9 cellular contexts compared by ENCODE assay signal in genomic region chr12:698222-698621, GRCh38. TPM values are rescaled to one million over a fixed set of nuclear protein-coding genes. Genes with fewer than 3 reads are reported as not detected.
DNase-seq lines count a peak whose midpoint lies in the region; ATAC-seq, FAIRE-seq and TF ChIP-seq lines count a peak whose summit lies in the region.
"Not testable (repeated sequence)": the region's sequence is repeated elsewhere in the genome, so short reads cannot be mapped to it uniquely, and the experiment has no call there.
"Had no signal": no experiment of that assay in that cellular context is flagged by ENCODE, and none has a peak within 500 bp of the region (broad histone marks: within the 10 kb centered on the region; RNA-seq: fewer than 3 reads in every experiment).

No MANE protein-coding gene starts in this region.

- H3K9me1 ChIP-seq in K562 (ENCODE audit: control insufficient read depth, insufficient read depth, low read length): not testable (repeated sequence)

- not testable (repeated sequence) for H3K4me3 Mint-ChIP-seq in T-cell; activated naive CD4-positive, alpha-beta T cell treated with anti-CD3 and anti-CD28 coated beads, Interleukin-2, amount 50 U/mL, for 24 hours

- H3K36me3 Mint-ChIP-seq in T-cell; activated naive CD4-positive, alpha-beta T cell treated with anti-CD3 and anti-CD28 coated beads, Interleukin-2, amount 50 U/mL, for 24 hours: not testable (repeated sequence)

- H3K36me3 ChIP-seq in HCT116 (ENCODE audit: control insufficient read depth in 1 of 2, insufficient read depth in 2 of 2, low read length in 2 of 2); K562 (ENCODE audit: control insufficient read depth, insufficient read depth, low read length); HepG2 (replicated peaks in 1 of 2; ENCODE audit: control insufficient read depth in 1 of 2, insufficient read depth in 2 of 2, low read length in 2 of 2); neutrophil: not testable (repeated sequence)

- intact Hi-C loops in HCT116 (cut with micrococcal nuclease); K562 (cut with micrococcal nuclease); HepG2 (cut with micrococcal nuclease; ENCODE audit: unreplicated experiment): not testable (repeated sequence)

- not testable (repeated sequence) for FAIRE-seq in K562 (lab: Jason Lieb, UNC); HepG2 (lab: Jason Lieb, UNC)

- not testable (repeated sequence) for BruUV-seq in HCT116 (replicated peaks; lab: Mats Ljungman, UMichigan); K562 (replicated peaks; lab: Mats Ljungman, UMichigan); HepG2 (replicated peaks; lab: Mats Ljungman, UMichigan)

- H3K4me3 ChIP-seq in HCT116 (replicated peaks in 1 of 2; ENCODE audit: low read depth in 1 of 2, low read length in 2 of 2); K562; HepG2 (replicated peaks in 1 of 3; ENCODE audit: insufficient read depth in 1 of 3, low read depth in 2 of 3, low read length in 3 of 3): not testable (repeated sequence)
- peak overlapping the region in 1 of 2 experiments; percentile 46 for H3K4me3 ChIP-seq in neutrophil (ENCODE audit: low read depth in 1 of 2, low read length in 1 of 2)

- H3K9me3 Mint-ChIP-seq in T-cell; activated naive CD4-positive, alpha-beta T cell treated with anti-CD3 and anti-CD28 coated beads, Interleukin-2, amount 50 U/mL, for 24 hours: not testable (repeated sequence)

- H3K9me3 ChIP-seq in HCT116 (ENCODE audit: control insufficient read depth in 1 of 2, insufficient read depth in 1 of 2, low read depth in 1 of 2, low read length in 2 of 2) (peaks cover 5 to 11% of the 10 kb centered on the region in 2 experiments; a peak in 1 of 4 replicates), HepG2 (ENCODE audit: low read length) (peaks cover 11% of the 10 kb centered on the region)
- not testable (repeated sequence) for H3K9me3 ChIP-seq in K562 (replicated peaks; ENCODE audit: control insufficient read depth, insufficient read depth, low read depth, low read length); neutrophil

- not testable (repeated sequence) for TF ChIP-seq CTCF in HCT116 (IDR thresholded peaks at IDR 0.05 in 2 of 3, conservative IDR thresholded peaks at IDR 0.05 in 1 of 3; ENCODE audit: borderline replicate concordance in 1 of 3, insufficient read depth in 1 of 3, low read depth in 2 of 3, low read length in 2 of 3); K562 (IDR thresholded peaks at IDR 0.05 in 2 of 3, conservative IDR thresholded peaks at IDR 0.05 in 1 of 3; ENCODE audit: insufficient read depth in 2 of 3, low read depth in 1 of 3, low read length in 3 of 3); HepG2 (CRISPR knock-in tag; IDR thresholded peaks at IDR 0.05); neutrophil (IDR thresholded peaks at IDR 0.05)

- POLR2A ChIA-PET in HCT116 (lab: Charles Lee); T-cell (lab: Charles Lee); K562 (lab: Yijun Ruan, JAX); HepG2 (lab: Yijun Ruan, JAX): not testable (repeated sequence)

- not testable (repeated sequence) for H3K27ac ChIP-seq in HCT116 (ENCODE audit: low read depth, low read length); K562 (ENCODE audit: extremely low read depth, low read depth, low read length); HepG2 (ENCODE audit: extremely low read length, insufficient read depth, low read length)
- peak overlapping the region; percentile 96 for H3K27ac ChIP-seq in neutrophil

- H3K27me3 Mint-ChIP-seq in T-cell; activated naive CD4-positive, alpha-beta T cell treated with anti-CD3 and anti-CD28 coated beads, Interleukin-2, amount 50 U/mL, for 24 hours: not testable (repeated sequence)

- TF ChIP-seq EP300 in K562 (IDR thresholded peaks at IDR 0.05; ENCODE audit: low read length); HepG2 (IDR thresholded peaks at IDR 0.05; ENCODE audit: low read depth in 2 of 2, low read length in 2 of 2); HepG2 (CRISPR knock-in tag; IDR thresholded peaks at IDR 0.05; ENCODE audit: borderline replicate concordance): not testable (repeated sequence)

- not testable (repeated sequence) for H3K9ac ChIP-seq in HCT116 (ENCODE audit: low read length); K562 (ENCODE audit: insufficient read depth in 1 of 2, low read depth in 2 of 2, low read length in 2 of 2); HepG2 (ENCODE audit: insufficient read depth, low read depth, low read length)

- in situ Hi-C loops in K562 (cut with MboI); HepG2 (cut with HindIII; ENCODE audit: extremely low pct_ligation_motif_present, low pct_unique_long_range_greater_than_20kb): not testable (repeated sequence)

- RAD21 ChIA-PET in HCT116 (lab: Charles Lee; ENCODE audit: low non-redundant PET in 1 of 2, low total read pairs in 2 of 2, uncharacterized antibody in 2 of 2, unreplicated experiment in 2 of 2): not testable (repeated sequence)

- WGBS in K562 (ENCODE audit: insufficient coverage, low coverage, missing lambda C conversion rate): 33% methylated on average over 4 of the region's 4 CpGs
- 64% methylated on average over 4 of the region's 4 CpGs for WGBS in HepG2 (ENCODE audit: low lambda C conversion rate)

- TF ChIP-seq POLR2A in HCT116 (IDR thresholded peaks at IDR 0.05; ENCODE audit: borderline replicate concordance, extremely low read depth, insufficient read depth, insufficient read length); K562 (conservative IDR thresholded peaks at IDR 0.05); HepG2 (IDR thresholded peaks at IDR 0.05; ENCODE audit: insufficient read depth in 1 of 2, low read depth in 2 of 2, low read length in 2 of 2): not testable (repeated sequence)

- H3K9me2 ChIP-seq in HCT116 (ENCODE audit: insufficient read depth): not testable (repeated sequence)

- peaks cover 27 to 39% (median 31%) of the 10 kb centered on the region in 3 donors for H3K4me1 Mint-ChIP-seq in T-cell
- H3K4me1 Mint-ChIP-seq in activated naive CD4-positive, alpha-beta T cell treated with anti-CD3 and anti-CD28 coated beads, Interleukin-2, amount 50 U/mL, for 24 hours: peaks cover 55% of the 10 kb centered on the region

- not testable (repeated sequence) for DNase-seq in HCT116 (ENCODE audit: low read depth, low spot score); T-cell; K562 (ENCODE audit: extremely low read depth in 1 of 4, low spot score in 3 of 4); HepG2 (ENCODE audit: low spot score)

- H4K20me1 ChIP-seq in HCT116 (ENCODE audit: insufficient read depth); K562 (replicated peaks; ENCODE audit: control insufficient read depth, insufficient read depth, low read length); HepG2 (ENCODE audit: insufficient read depth, low read length): not testable (repeated sequence)

- H3K4me2 ChIP-seq in HCT116 (ENCODE audit: low read length); K562 (ENCODE audit: insufficient read depth, low read length); HepG2 (ENCODE audit: low read depth, low read length): not testable (repeated sequence)

- H3K27ac Mint-ChIP-seq in T-cell: peak overlapping the region; percentile 57 to 90
- peak overlapping the region; percentile 41 for H3K27ac Mint-ChIP-seq in activated naive CD4-positive, alpha-beta T cell treated with anti-CD3 and anti-CD28 coated beads, Interleukin-2, amount 50 U/mL, for 24 hours

- not testable (repeated sequence) for H2AFZ ChIP-seq in HCT116 (ENCODE audit: low read depth, low read length, poor library complexity, severe bottlenecking); K562 (ENCODE audit: low read depth, low read length); HepG2 (ENCODE audit: low read length)

- not testable (repeated sequence) for H3K79me2 ChIP-seq in HCT116 (ENCODE audit: insufficient read depth, low read length); K562 (ENCODE audit: control insufficient read depth, insufficient read depth, low read length); HepG2 (ENCODE audit: insufficient read depth, low read length)

- not testable (repeated sequence) for H3K27me3 ChIP-seq in HCT116 (ENCODE audit: insufficient read depth, low read length); K562 (ENCODE audit: control insufficient read depth in 2 of 2, insufficient read depth in 2 of 2, low read length in 2 of 2); HepG2 (ENCODE audit: control insufficient read depth in 1 of 2, insufficient read depth in 2 of 2, low read length in 2 of 2); neutrophil

- not testable (repeated sequence) for H3K4me1 ChIP-seq in HCT116 (ENCODE audit: control insufficient read depth in 1 of 2, insufficient read depth in 2 of 2, low read length in 2 of 2); K562 (replicated peaks in 1 of 2; ENCODE audit: control insufficient read depth in 2 of 2, insufficient read depth in 2 of 2, low read length in 2 of 2)
- H3K4me1 ChIP-seq in HepG2 (ENCODE audit: insufficient read depth, low read length): peaks cover 65% of the 10 kb centered on the region
- H3K4me1 ChIP-seq in neutrophil (ENCODE audit: control insufficient read depth in 1 of 2, insufficient read depth in 1 of 2, low read depth in 1 of 2, low read length in 1 of 2): peaks cover 56 to 65% of the 10 kb centered on the region in 2 experiments

- not testable (repeated sequence) for TF ChIP-seq RAD21 in HCT116 (IDR thresholded peaks at IDR 0.05; ENCODE audit: low read depth); K562 (CRISPR knock-in tag; conservative IDR thresholded peaks at IDR 0.05 in 1 of 2, IDR thresholded peaks at IDR 0.05 in 1 of 2); HepG2 (CRISPR knock-in tag; IDR thresholded peaks at IDR 0.05)

- CTCF ChIA-PET in HCT116 (lab: Charles Lee); T-cell (lab: Charles Lee); K562 (lab: Yijun Ruan, JAX; ENCODE audit: low intra/inter-chr PET ratio); HepG2 (lab: Yijun Ruan, JAX; ENCODE audit: low intra/inter-chr PET ratio, low total read pairs): not testable (repeated sequence)

- not testable (repeated sequence) for ATAC-seq in HCT116; T-cell (replicated peaks in 1 of 4); K562; HepG2

RNA-seq across cellular contexts. Expression of gene NINJ2, which starts 35.0 kb away (rescaled TPM):
- total RNA-seq in HCT116 (2021; ENCODE audit: unreplicated experiment): not detected
- 0.16 TPM in 1 of 2 replicates, not detected in the other for polyA plus RNA-seq in HCT116 (2012)
- 1 to 10 TPM; 1.7 to 8.7 (median 2.5) TPM for total RNA-seq in T-cell
- 1.9 and 2.7 TPM in 2 replicates for total RNA-seq in K562 (2011; cell fraction: chromatin; rRNA removed; ENCODE audit: low replicate concordance)
- 2.0 and 2.1 TPM in 2 replicates for total RNA-seq in K562 (2011; cell fraction: nucleolus; rRNA removed)
- total RNA-seq in K562 (2011; cell fraction: nucleoplasm; rRNA removed): 1.5 TPM in 2 replicates
- total RNA-seq in K562 (2014; rRNA removed): 3.6 and 4.5 TPM in 2 replicates
- 1.7 and 3.3 TPM in 2 replicates for total RNA-seq in K562 (2014; rRNA removed; fragmentation: Illumina TruSeq; extraction: Trizol)
- 4.0 and 4.9 TPM in 2 replicates for total RNA-seq in K562 (2015; rRNA removed; fragmentation: Illumina TruSeq; extraction: Trizol)
- total RNA-seq in K562 (2021): 2.3 and 2.6 TPM in 2 replicates
- polyA plus RNA-seq in K562 (2011; rRNA removed): 3.6 and 5.3 TPM in 2 replicates
- polyA plus RNA-seq in K562 (2011; cell fraction: cytosol; rRNA removed): 13.1 and 19.4 TPM in 2 replicates
- polyA plus RNA-seq in K562 (2011; cell fraction: nucleus; rRNA removed): 4.1 and 4.4 TPM in 2 replicates
- polyA plus RNA-seq in K562 (2012): 5.8 and 7.2 TPM in 2 replicates
- polyA plus RNA-seq in K562 (2014; fragmentation: Illumina TruSeq; extraction: Trizol): 6.5 and 7.3 TPM in 2 replicates
- polyA plus RNA-seq in K562 (2014; fragmentation: Nextera tagmentation; extraction: Ambion mirVana): 10 to 100 TPM; 10.6 to 16.0 TPM
- polyA plus RNA-seq in K562 (2014; rRNA removed): 4.3 and 4.8 TPM in 2 replicates
- polyA minus RNA-seq in K562 (2011; rRNA and poly(A)+ RNA removed): 5.5 and 8.4 TPM in 2 replicates
- polyA minus RNA-seq in K562 (2011; cell fraction: cytosol; rRNA and poly(A)+ RNA removed): 2.9 and 3.7 TPM in 2 replicates
- polyA minus RNA-seq in K562 (2011; cell fraction: nucleus; rRNA and poly(A)+ RNA removed): 0.81 and 2.6 TPM in 2 replicates
- total RNA-seq in HepG2 (2016; rRNA removed; fragmentation: Illumina TruSeq; extraction: Trizol): 0.62 and 0.94 TPM in 2 replicates
- total RNA-seq in HepG2 (2016; cell fraction: cytosol; rRNA removed; fragmentation: Illumina TruSeq; extraction: Trizol; ENCODE audit: low read depth): 0.51 TPM in 1 of 2 replicates, not detected in the other
- 0.34 and 0.56 TPM in 2 replicates for total RNA-seq in HepG2 (2016; cell fraction: insoluble cytoplasmic fraction; rRNA removed; fragmentation: Illumina TruSeq; extraction: Trizol)
- 0.31 and 0.34 TPM in 2 replicates for total RNA-seq in HepG2 (2016; cell fraction: membrane; rRNA removed; fragmentation: Illumina TruSeq; extraction: Trizol)
- total RNA-seq in HepG2 (2016; cell fraction: nucleus; rRNA removed; fragmentation: Illumina TruSeq; extraction: Trizol): 1.0 TPM in 1 of 2 replicates, not detected in the other
- polyA plus RNA-seq in HepG2 (2011; rRNA removed): 3.8 and 5.4 TPM in 2 replicates
- polyA plus RNA-seq in HepG2 (2011; cell fraction: cytosol; rRNA removed): 5.5 and 5.9 TPM in 2 replicates
- 3.4 and 3.9 TPM in 2 replicates for polyA plus RNA-seq in HepG2 (2011; cell fraction: nucleus; rRNA removed)
- polyA plus RNA-seq in HepG2 (2012): 4.9 and 6.3 TPM in 2 replicates
- polyA plus RNA-seq in HepG2 (2016; cell fraction: cytosol; fragmentation: Illumina TruSeq; extraction: Trizol; ENCODE audit: low read depth): 0.87 and 0.95 TPM in 2 replicates
- polyA plus RNA-seq in HepG2 (2016; cell fraction: insoluble cytoplasmic fraction; fragmentation: Illumina TruSeq; extraction: Trizol; ENCODE audit: low read depth): 0.94 and 1.3 TPM in 2 replicates
- polyA plus RNA-seq in HepG2 (2016; cell fraction: membrane; fragmentation: Illumina TruSeq; extraction: Trizol; ENCODE audit: low read depth): 0.98 and 1.2 TPM in 2 replicates
- 0.83 TPM in 2 replicates for polyA plus RNA-seq in HepG2 (2016; cell fraction: nucleus; fragmentation: Illumina TruSeq; extraction: Trizol; ENCODE audit: insufficient read depth, low read depth)
- 7.4 and 19.5 TPM in 2 replicates for polyA minus RNA-seq in HepG2 (2011; rRNA and poly(A)+ RNA removed; ENCODE audit: low replicate concordance)
- polyA minus RNA-seq in HepG2 (2011; cell fraction: cytosol; rRNA and poly(A)+ RNA removed): 1.1 and 2.0 TPM in 2 replicates
- polyA minus RNA-seq in HepG2 (2011; cell fraction: nucleus; rRNA and poly(A)+ RNA removed): 0.64 and 1.6 TPM in 2 replicates
- total RNA-seq: A172, A673, H4 had no signal

RNA-seq across cellular contexts. Expression of gene WNK1, which starts 54.2 kb away (rescaled TPM):
- total RNA-seq in HCT116 (2021; ENCODE audit: unreplicated experiment) (81.0 TPM), T-cell (100 to 1,000 TPM; 168 to 287 (median 179) TPM), K562 (2014; rRNA removed) (21.4 and 24.7 TPM in 2 replicates), K562 (2014; rRNA removed; fragmentation: Illumina TruSeq; extraction: Trizol) (32.5 and 33.3 TPM in 2 replicates), K562 (2015; rRNA removed; fragmentation: Illumina TruSeq; extraction: Trizol) (32.0 and 37.2 TPM in 2 replicates), K562 (2021) (59.1 and 73.9 TPM in 2 replicates), HepG2 (2016; rRNA removed; fragmentation: Illumina TruSeq; extraction: Trizol) (31.1 and 55.4 TPM in 2 replicates)
- polyA plus RNA-seq in HCT116 (2012): 47.9 and 53.0 TPM in 2 replicates
- total RNA-seq in K562 (2011; cell fraction: chromatin; rRNA removed; ENCODE audit: low replicate concordance): 107 and 268 TPM in 2 replicates
- total RNA-seq in K562 (2011; cell fraction: nucleolus; rRNA removed): 59.2 and 97.8 TPM in 2 replicates
- 150 and 213 TPM in 2 replicates for total RNA-seq in K562 (2011; cell fraction: nucleoplasm; rRNA removed)
- polyA plus RNA-seq in K562 (2011; rRNA removed) (30.8 and 31.0 TPM in 2 replicates), K562 (2014; fragmentation: Illumina TruSeq; extraction: Trizol) (62.6 and 66.0 TPM in 2 replicates), K562 (2014; fragmentation: Nextera tagmentation; extraction: Ambion mirVana) (10 to 100 TPM in 1 of 2 experiments, 1 to 10 TPM in 1; 4.3 to 13.2 TPM), K562 (2014; rRNA removed) (27.2 and 30.8 TPM in 2 replicates), HepG2 (2011; rRNA removed) (54.8 and 63.6 TPM in 2 replicates)
- 46.3 and 55.3 TPM in 2 replicates for polyA plus RNA-seq in K562 (2011; cell fraction: cytosol; rRNA removed)
- 48.7 and 67.8 TPM in 2 replicates for polyA plus RNA-seq in K562 (2011; cell fraction: nucleus; rRNA removed)
- 48.1 and 51.9 TPM in 2 replicates for polyA plus RNA-seq in K562 (2012)
- 109 and 110 TPM in 2 replicates for polyA minus RNA-seq in K562 (2011; rRNA and poly(A)+ RNA removed)
- polyA minus RNA-seq in K562 (2011; cell fraction: cytosol; rRNA and poly(A)+ RNA removed): 116 and 128 TPM in 2 replicates
- polyA minus RNA-seq in K562 (2011; cell fraction: nucleus; rRNA and poly(A)+ RNA removed): 73.6 and 96.6 TPM in 2 replicates
- total RNA-seq in HepG2 (2016; cell fraction: cytosol; rRNA removed; fragmentation: Illumina TruSeq; extraction: Trizol; ENCODE audit: low read depth): 6.9 and 7.5 TPM in 2 replicates
- 30.0 and 49.7 TPM in 2 replicates for total RNA-seq in HepG2 (2016; cell fraction: insoluble cytoplasmic fraction; rRNA removed; fragmentation: Illumina TruSeq; extraction: Trizol)
- 13.9 and 14.6 TPM in 2 replicates for total RNA-seq in HepG2 (2016; cell fraction: membrane; rRNA removed; fragmentation: Illumina TruSeq; extraction: Trizol)
- total RNA-seq in HepG2 (2016; cell fraction: nucleus; rRNA removed; fragmentation: Illumina TruSeq; extraction: Trizol): 64.2 and 67.8 TPM in 2 replicates
- 42.4 and 52.8 TPM in 2 replicates for polyA plus RNA-seq in HepG2 (2011; cell fraction: cytosol; rRNA removed)
- polyA plus RNA-seq in HepG2 (2011; cell fraction: nucleus; rRNA removed): 73.1 and 75.6 TPM in 2 replicates
- 62.3 and 73.2 TPM in 2 replicates for polyA plus RNA-seq in HepG2 (2012)
- polyA plus RNA-seq in HepG2 (2016; cell fraction: cytosol; fragmentation: Illumina TruSeq; extraction: Trizol; ENCODE audit: low read depth): 0.92 and 0.94 TPM in 2 replicates
- polyA plus RNA-seq in HepG2 (2016; cell fraction: insoluble cytoplasmic fraction; fragmentation: Illumina TruSeq; extraction: Trizol; ENCODE audit: low read depth): 35.7 and 39.9 TPM in 2 replicates
- 2.2 and 4.7 TPM in 2 replicates for polyA plus RNA-seq in HepG2 (2016; cell fraction: membrane; fragmentation: Illumina TruSeq; extraction: Trizol; ENCODE audit: low read depth)
- polyA plus RNA-seq in HepG2 (2016; cell fraction: nucleus; fragmentation: Illumina TruSeq; extraction: Trizol; ENCODE audit: insufficient read depth, low read depth): 39.9 and 51.6 TPM in 2 replicates
- 231 and 292 TPM in 2 replicates for polyA minus RNA-seq in HepG2 (2011; rRNA and poly(A)+ RNA removed; ENCODE audit: low replicate concordance)
- 157 and 213 TPM in 2 replicates for polyA minus RNA-seq in HepG2 (2011; cell fraction: cytosol; rRNA and poly(A)+ RNA removed)
- polyA minus RNA-seq in HepG2 (2011; cell fraction: nucleus; rRNA and poly(A)+ RNA removed): 269 and 312 TPM in 2 replicates
